In genomic region chr2:195657634-195658540, GRCh38 we compare ENCODE assay signal across 1 cellular context.
TF ChIP-seq lines count a peak whose summit lies in the region.

No MANE protein-coding gene starts in this region.

TF ChIP-seq in WTC11, 78 proteins besides CTCF, POLR2A, EP300 and RAD21 (continued from another document):
- TF ChIP-seq, protein P1, sequence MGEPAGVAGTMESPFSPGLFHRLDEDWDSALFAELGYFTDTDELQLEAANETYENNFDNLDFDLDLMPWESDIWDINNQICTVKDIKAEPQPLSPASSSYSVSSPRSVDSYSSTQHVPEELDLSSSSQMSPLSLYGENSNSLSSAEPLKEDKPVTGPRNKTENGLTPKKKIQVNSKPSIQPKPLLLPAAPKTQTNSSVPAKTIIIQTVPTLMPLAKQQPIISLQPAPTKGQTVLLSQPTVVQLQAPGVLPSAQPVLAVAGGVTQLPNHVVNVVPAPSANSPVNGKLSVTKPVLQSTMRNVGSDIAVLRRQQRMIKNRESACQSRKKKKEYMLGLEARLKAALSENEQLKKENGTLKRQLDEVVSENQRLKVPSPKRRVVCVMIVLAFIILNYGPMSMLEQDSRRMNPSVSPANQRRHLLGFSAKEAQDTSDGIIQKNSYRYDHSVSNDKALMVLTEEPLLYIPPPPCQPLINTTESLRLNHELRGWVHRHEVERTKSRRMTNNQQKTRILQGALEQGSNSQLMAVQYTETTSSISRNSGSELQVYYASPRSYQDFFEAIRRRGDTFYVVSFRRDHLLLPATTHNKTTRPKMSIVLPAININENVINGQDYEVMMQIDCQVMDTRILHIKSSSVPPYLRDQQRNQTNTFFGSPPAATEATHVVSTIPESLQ (CRISPR knock-in tag; IDR thresholded peaks at IDR 0.05): no peak
- no peak for TF ChIP-seq E2F4 (CRISPR knock-in tag; IDR thresholded peaks at IDR 0.05; ENCODE audit: borderline replicate concordance, low read depth)
- TF ChIP-seq HMGA2 (CRISPR knock-in tag; IDR thresholded peaks at IDR 0.05): no peak
- peak; percentile 30; the same call in 1 of the 2 replicates for TF ChIP-seq NR3C1 (CRISPR knock-in tag; conservative IDR thresholded peaks at IDR 0.05; ENCODE audit: low read depth)
- no peak for TF ChIP-seq ATF3 (CRISPR knock-in tag; conservative IDR thresholded peaks at IDR 0.05)
- TF ChIP-seq, protein P2, sequence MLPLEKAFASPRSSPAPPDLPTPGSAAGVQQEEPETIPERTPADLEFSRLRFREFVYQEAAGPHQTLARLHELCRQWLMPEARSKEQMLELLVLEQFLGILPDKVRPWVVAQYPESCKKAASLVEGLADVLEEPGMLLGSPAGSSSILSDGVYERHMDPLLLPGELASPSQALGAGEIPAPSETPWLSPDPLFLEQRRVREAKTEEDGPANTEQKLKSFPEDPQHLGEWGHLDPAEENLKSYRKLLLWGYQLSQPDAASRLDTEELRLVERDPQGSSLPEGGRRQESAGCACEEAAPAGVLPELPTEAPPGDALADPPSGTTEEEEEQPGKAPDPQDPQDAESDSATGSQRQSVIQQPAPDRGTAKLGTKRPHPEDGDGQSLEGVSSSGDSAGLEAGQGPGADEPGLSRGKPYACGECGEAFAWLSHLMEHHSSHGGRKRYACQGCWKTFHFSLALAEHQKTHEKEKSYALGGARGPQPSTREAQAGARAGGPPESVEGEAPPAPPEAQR (CRISPR knock-in tag; IDR thresholded peaks at IDR 0.05): no peak
- peak; percentile 63; the same call in 1 of the 2 replicates for TF ChIP-seq PRRX2 (CRISPR knock-in tag; IDR thresholded peaks at IDR 0.05)
- TF ChIP-seq MLX (CRISPR knock-in tag; IDR thresholded peaks at IDR 0.05): no peak
- no peak for TF ChIP-seq ZNF281 (CRISPR knock-in tag; IDR thresholded peaks at IDR 0.05)
- TF ChIP-seq ZNF219 (CRISPR knock-in tag; IDR thresholded peaks at IDR 0.05; ENCODE audit: borderline replicate concordance): no peak
- TF ChIP-seq, protein P3, sequence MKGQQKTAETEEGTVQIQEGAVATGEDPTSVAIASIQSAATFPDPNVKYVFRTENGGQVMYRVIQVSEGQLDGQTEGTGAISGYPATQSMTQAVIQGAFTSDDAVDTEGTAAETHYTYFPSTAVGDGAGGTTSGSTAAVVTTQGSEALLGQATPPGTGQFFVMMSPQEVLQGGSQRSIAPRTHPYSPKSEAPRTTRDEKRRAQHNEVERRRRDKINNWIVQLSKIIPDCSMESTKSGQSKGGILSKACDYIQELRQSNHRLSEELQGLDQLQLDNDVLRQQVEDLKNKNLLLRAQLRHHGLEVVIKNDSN (CRISPR knock-in tag; IDR thresholded peaks at IDR 0.05): peak; percentile 31; the same call in 1 of the 2 replicates
- TF ChIP-seq STAT6 (CRISPR knock-in tag; conservative IDR thresholded peaks at IDR 0.05; ENCODE audit: low read depth): no peak
- TF ChIP-seq GABPB1 (CRISPR knock-in tag; IDR thresholded peaks at IDR 0.05): 0 out of 2 replicates have a peak, but pooled peaks have one; percentile 22
- TF ChIP-seq JAZF1 (CRISPR knock-in tag; IDR thresholded peaks at IDR 0.05): no peak
- no peak for TF ChIP-seq RELA (CRISPR knock-in tag; IDR thresholded peaks at IDR 0.05; ENCODE audit: borderline replicate concordance)
- TF ChIP-seq JUN (CRISPR knock-in tag; IDR thresholded peaks at IDR 0.05): no peak
- TF ChIP-seq E2F5 (CRISPR knock-in tag; IDR thresholded peaks at IDR 0.05): 0 out of 2 replicates have a peak, but pooled peaks have one; percentile 33
- TF ChIP-seq NR2C2 (CRISPR knock-in tag; IDR thresholded peaks at IDR 0.05): no peak
- no peak for TF ChIP-seq ESRRA (CRISPR knock-in tag; IDR thresholded peaks at IDR 0.05; ENCODE audit: borderline replicate concordance)
- 0 out of 2 replicates have a peak, but pooled peaks have one; percentile 19 for TF ChIP-seq KAT7 (CRISPR knock-in tag; IDR thresholded peaks at IDR 0.05; ENCODE audit: borderline replicate concordance)
- TF ChIP-seq CBFB (CRISPR knock-in tag; IDR thresholded peaks at IDR 0.05; ENCODE audit: low read depth): no peak
- TF ChIP-seq, protein P4, sequence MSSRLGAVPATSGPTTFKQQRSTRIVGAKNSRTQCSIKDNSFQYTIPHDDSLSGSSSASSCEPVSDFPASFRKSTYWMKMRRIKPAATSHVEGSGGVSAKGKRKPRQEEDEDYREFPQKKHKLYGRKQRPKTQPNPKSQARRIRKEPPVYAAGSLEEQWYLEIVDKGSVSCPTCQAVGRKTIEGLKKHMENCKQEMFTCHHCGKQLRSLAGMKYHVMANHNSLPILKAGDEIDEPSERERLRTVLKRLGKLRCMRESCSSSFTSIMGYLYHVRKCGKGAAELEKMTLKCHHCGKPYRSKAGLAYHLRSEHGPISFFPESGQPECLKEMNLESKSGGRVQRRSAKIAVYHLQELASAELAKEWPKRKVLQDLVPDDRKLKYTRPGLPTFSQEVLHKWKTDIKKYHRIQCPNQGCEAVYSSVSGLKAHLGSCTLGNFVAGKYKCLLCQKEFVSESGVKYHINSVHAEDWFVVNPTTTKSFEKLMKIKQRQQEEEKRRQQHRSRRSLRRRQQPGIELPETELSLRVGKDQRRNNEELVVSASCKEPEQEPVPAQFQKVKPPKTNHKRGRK (CRISPR knock-in tag; IDR thresholded peaks at IDR 0.05; ENCODE audit: borderline replicate concordance): no peak
- TF ChIP-seq CDX4 (CRISPR knock-in tag; IDR thresholded peaks at IDR 0.05; ENCODE audit: borderline replicate concordance): no peak
- TF ChIP-seq, protein P5, sequence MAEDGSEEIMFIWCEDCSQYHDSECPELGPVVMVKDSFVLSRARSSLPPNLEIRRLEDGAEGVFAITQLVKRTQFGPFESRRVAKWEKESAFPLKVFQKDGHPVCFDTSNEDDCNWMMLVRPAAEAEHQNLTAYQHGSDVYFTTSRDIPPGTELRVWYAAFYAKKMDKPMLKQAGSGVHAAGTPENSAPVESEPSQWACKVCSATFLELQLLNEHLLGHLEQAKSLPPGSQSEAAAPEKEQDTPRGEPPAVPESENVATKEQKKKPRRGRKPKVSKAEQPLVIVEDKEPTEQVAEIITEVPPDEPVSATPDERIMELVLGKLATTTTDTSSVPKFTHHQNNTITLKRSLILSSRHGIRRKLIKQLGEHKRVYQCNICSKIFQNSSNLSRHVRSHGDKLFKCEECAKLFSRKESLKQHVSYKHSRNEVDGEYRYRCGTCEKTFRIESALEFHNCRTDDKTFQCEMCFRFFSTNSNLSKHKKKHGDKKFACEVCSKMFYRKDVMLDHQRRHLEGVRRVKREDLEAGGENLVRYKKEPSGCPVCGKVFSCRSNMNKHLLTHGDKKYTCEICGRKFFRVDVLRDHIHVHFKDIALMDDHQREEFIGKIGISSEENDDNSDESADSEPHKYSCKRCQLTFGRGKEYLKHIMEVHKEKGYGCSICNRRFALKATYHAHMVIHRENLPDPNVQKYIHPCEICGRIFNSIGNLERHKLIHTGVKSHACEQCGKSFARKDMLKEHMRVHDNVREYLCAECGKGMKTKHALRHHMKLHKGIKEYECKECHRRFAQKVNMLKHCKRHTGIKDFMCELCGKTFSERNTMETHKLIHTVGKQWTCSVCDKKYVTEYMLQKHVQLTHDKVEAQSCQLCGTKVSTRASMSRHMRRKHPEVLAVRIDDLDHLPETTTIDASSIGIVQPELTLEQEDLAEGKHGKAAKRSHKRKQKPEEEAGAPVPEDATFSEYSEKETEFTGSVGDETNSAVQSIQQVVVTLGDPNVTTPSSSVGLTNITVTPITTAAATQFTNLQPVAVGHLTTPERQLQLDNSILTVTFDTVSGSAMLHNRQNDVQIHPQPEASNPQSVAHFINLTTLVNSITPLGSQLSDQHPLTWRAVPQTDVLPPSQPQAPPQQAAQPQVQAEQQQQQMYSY (CRISPR knock-in tag; IDR thresholded peaks at IDR 0.05): no peak
- TF ChIP-seq, protein P6, sequence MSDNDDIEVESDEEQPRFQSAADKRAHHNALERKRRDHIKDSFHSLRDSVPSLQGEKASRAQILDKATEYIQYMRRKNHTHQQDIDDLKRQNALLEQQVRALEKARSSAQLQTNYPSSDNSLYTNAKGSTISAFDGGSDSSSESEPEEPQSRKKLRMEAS (CRISPR knock-in tag; IDR thresholded peaks at IDR 0.05): peak; percentile 63; the same call in 1 of the 2 replicates
- TF ChIP-seq EMX1 (CRISPR knock-in tag; IDR thresholded peaks at IDR 0.05): 0 out of 2 replicates have a peak, but pooled peaks have one; percentile 27
- no peak for TF ChIP-seq ERG (CRISPR knock-in tag; IDR thresholded peaks at IDR 0.05)
- 0 out of 2 replicates have a peak, but pooled peaks have one; percentile 24 for TF ChIP-seq ATF1 (CRISPR knock-in tag; IDR thresholded peaks at IDR 0.05)
